Comparison of ENCODE assay signal across 28 cellular contexts in genomic region chr4:71945791-71946190, GRCh38.
"Had no signal": no experiment of that assay in that cellular context is flagged by ENCODE, and none has a peak within 500 bp of the region (broad histone marks: within the 10 kb centered on the region; RNA-seq: fewer than 3 reads in every experiment).

No MANE protein-coding gene starts in this region.

- H3K4me3 Mint-ChIP-seq: activated CD4-positive, alpha-beta T cell treated with anti-CD3 and anti-CD28 coated beads, Interleukin-2, amount 10 ng/mL, durations not matched to agents 24 days and 14 days; activated CD8-positive, alpha-beta T cell treated with anti-CD3 and anti-CD28 coated beads for 36 hours; activated naive CD8-positive, alpha-beta T cell treated with anti-CD3 and anti-CD28 coated beads for 36 hours; activated T-cell treated with anti-CD3 and anti-CD28 coated beads, Interleukin-2, amount 50 U/mL, for 72 hours; activated T-helper 17 cell treated with anti-CD3 and anti-CD28 coated beads, Interleukin-2, amount 50 U/mL, for 72 hours had no signal

- H3K4me3 ChIP-seq: cardiac muscle cell, PC-9 had no signal

- H3K4me2 ChIP-seq: PC-9 had no signal

- H2AFZ ChIP-seq: PC-9 had no signal

- H3K36me3 Mint-ChIP-seq: activated naive CD8-positive, alpha-beta T cell treated with anti-CD3 and anti-CD28 coated beads for 36 hours had no signal

- H3K27me3 ChIP-seq: cardiac muscle cell had no signal

- H3K27ac Mint-ChIP-seq: activated CD4-positive, alpha-beta T cell treated with anti-CD3 and anti-CD28 coated beads, Interleukin-2, amount 10 ng/mL, durations not matched to agents 24 days and 14 days; activated CD8-positive, alpha-beta T cell treated with anti-CD3 and anti-CD28 coated beads for 36 hours; activated naive CD8-positive, alpha-beta T cell treated with anti-CD3 and anti-CD28 coated beads for 36 hours; activated T-cell treated with anti-CD3 and anti-CD28 coated beads, Interleukin-2, amount 50 U/mL, for 72 hours; activated T-helper 17 cell treated with anti-CD3 and anti-CD28 coated beads, Interleukin-2, amount 50 U/mL, for 72 hours had no signal

- H3K27ac ChIP-seq: cardiac muscle cell, PC-9 had no signal

- DNase-seq: activated CD4-positive, alpha-beta T cell treated with anti-CD3 and anti-CD28 coated beads, Interleukin-2, amount 10 ng/mL, durations not matched to agents 24 days and 14 days; activated CD4-positive, alpha-beta T cell treated with anti-CD3 and anti-CD28 coated beads, Interleukin-2, amount 50 U/mL, for 4 hours; activated CD8-positive, alpha-beta T cell treated with anti-CD3 and anti-CD28 coated beads for 36 hours; activated effector memory CD4-positive, alpha-beta T cell treated with anti-CD3 and anti-CD28 coated beads, Interleukin-2, amount 50 U/mL, for 16 hours; activated naive CD4-positive, alpha-beta T cell; activated naive CD4-positive, alpha-beta T cell treated with anti-CD3 and anti-CD28 coated beads, Interleukin-2, amount 50 U/mL, for 16 hours; activated naive CD8-positive, alpha-beta T cell treated with anti-CD3 and anti-CD28 coated beads for 36 hours; activated T-cell treated with anti-CD3 and anti-CD28 coated beads, Interleukin-2, amount 50 U/mL, for 1 hour; activated T-cell treated with anti-CD3 and anti-CD28 coated beads, Interleukin-2, amount 50 U/mL, for 72 hours; amniotic stem cell; aorta; NCI-H1105; NCI-H1417 treated with DMSO at 0.1 percent for 48 hours; NCI-H187 treated with DMSO at 0.1 percent for 48 hours; NCI-H2081; NCI-H2171 treated with DMSO at 0.1 percent for 48 hours; NCI-H2227 treated with DMSO at 0.1 percent for 48 hours; NCI-H446 treated with DMSO at 0.1 percent for 48 hours; NCI-H524; NCI-H69; NK-92 treated with Interleukin-12 subunit alpha and Interleukin-12 subunit beta, amount 100 ng/mL, for 24 hours; PC-9; Right ventricle myocardium superior; SW 1271; T1000 had no signal

- ATAC-seq: activated CD8-positive, alpha-beta T cell treated with anti-CD3 and anti-CD28 coated beads for 36 hours; activated T-cell treated with anti-CD3 and anti-CD28 coated beads, Interleukin-2, amount 50 U/mL, for 72 hours; activated T-helper 17 cell treated with anti-CD3 and anti-CD28 coated beads, Interleukin-2, amount 50 U/mL, for 72 hours had no signal

- H3K4me1 Mint-ChIP-seq: activated CD4-positive, alpha-beta T cell treated with anti-CD3 and anti-CD28 coated beads, Interleukin-2, amount 10 ng/mL, durations not matched to agents 24 days and 14 days; activated naive CD8-positive, alpha-beta T cell treated with anti-CD3 and anti-CD28 coated beads for 36 hours; activated T-helper 17 cell treated with anti-CD3 and anti-CD28 coated beads, Interleukin-2, amount 50 U/mL, for 72 hours had no signal

- H3K27me3 Mint-ChIP-seq: activated CD4-positive, alpha-beta T cell treated with anti-CD3 and anti-CD28 coated beads, Interleukin-2, amount 10 ng/mL, durations not matched to agents 24 days and 14 days; activated CD8-positive, alpha-beta T cell treated with anti-CD3 and anti-CD28 coated beads for 36 hours; activated naive CD8-positive, alpha-beta T cell treated with anti-CD3 and anti-CD28 coated beads for 36 hours had no signal

- H3K36me3 ChIP-seq: cardiac muscle cell had no signal

- FAIRE-seq: RCC 7860 had no signal
